In the genomic region with DNA sequence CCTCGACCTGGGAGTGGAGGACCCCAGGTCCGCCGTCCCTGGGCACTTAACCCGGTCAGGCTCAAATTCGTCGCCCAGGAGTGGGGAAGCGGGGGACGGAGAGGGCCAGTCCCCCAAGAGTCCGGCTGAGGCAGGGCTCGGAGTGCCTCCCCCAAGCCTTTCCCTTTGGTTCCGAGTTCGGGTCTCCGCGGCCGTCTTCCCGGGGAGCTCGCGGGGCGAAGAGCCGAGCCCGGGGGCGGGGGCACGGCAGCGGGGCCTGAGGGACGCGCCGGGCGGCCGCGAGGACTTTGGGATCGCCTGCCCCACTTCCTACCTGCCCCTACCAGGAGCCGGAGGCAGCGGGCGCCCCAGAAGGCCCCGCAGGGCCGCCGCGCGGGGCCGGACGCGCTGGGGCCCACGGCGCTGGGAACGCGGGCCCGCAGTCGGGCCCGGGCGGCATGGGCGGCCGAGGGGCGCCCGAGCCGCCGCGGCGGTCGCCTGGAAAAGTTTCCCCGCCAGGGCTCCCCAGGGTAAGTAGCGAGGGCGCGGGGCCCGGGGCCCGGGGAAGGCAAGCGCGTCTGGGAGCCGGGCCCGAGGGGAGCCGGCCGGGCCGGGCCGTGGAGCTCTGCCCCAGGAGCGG, we compare ENCODE assay signal across 8 cellular contexts. TPM values are rescaled to one million over a fixed set of nuclear protein-coding genes. Genes with fewer than 3 reads are reported as not detected.
DNase-seq lines count a peak whose midpoint lies in the region; ATAC-seq and TF ChIP-seq lines count a peak whose summit lies in the region.

No MANE protein-coding gene starts in this region.

- H3K27me3 Mint-ChIP-seq in natural killer cell treated with Interleukin-12 subunit alpha and Interleukin-12 subunit beta and Interleukin-15 and Interleukin-18, amount 100 ng/mL, for 72 hours: no peaks in the 10 kb centered on the region

- peak; percentile 36 for TF ChIP-seq POLR2A in erythroblast (IDR thresholded peaks at IDR 0.05; ENCODE audit: low read length)

- DNase-seq in Daoy (ENCODE audit: low read depth) (peak; percentile 45), erythroblast (lab: John Stamatoyannopoulos, UW) (peak; percentile 69 to 83), NK-92 (lab: John Stamatoyannopoulos, UW; ENCODE audit: unreplicated experiment) (no peak), NOMO-1 treated with DMSO at 0.1 percent for 48 hours (lab: John Stamatoyannopoulos, UW; ENCODE audit: unreplicated experiment) (no peak)
- DNase-seq in activated CD4-positive, alpha-beta T cell treated with anti-CD3 and anti-CD28 coated beads, Interleukin-2, amount 50 U/mL, for 1 hour: peak; percentile 34
- no peak for DNase-seq in natural killer cell treated with Interleukin-12 subunit alpha and Interleukin-12 subunit beta and Interleukin-15 and Interleukin-18, amount 100 ng/mL, for 72 hours (ENCODE audit: low spot score)
- no peak for DNase-seq in NK-92 treated with Interleukin-12 subunit alpha and Interleukin-12 subunit beta, amount 100 ng/mL, for 24 hours (lab: John Stamatoyannopoulos, UW)

- H3K4me3 Mint-ChIP-seq in natural killer cell treated with Interleukin-12 subunit alpha and Interleukin-12 subunit beta and Interleukin-15 and Interleukin-18, amount 100 ng/mL, for 72 hours: peak overlapping the region; percentile 96

- H3K4me1 Mint-ChIP-seq in natural killer cell treated with Interleukin-12 subunit alpha and Interleukin-12 subunit beta and Interleukin-15 and Interleukin-18, amount 100 ng/mL, for 72 hours (ENCODE audit: low read depth in 2 of 2): peaks cover 51 to 53% of the 10 kb centered on the region in 2 donors

- peak overlapping the region; percentile 99 to 100 for H3K27ac Mint-ChIP-seq in natural killer cell treated with Interleukin-12 subunit alpha and Interleukin-12 subunit beta and Interleukin-15 and Interleukin-18, amount 100 ng/mL, for 72 hours

- peaks cover 12% of the 10 kb centered on the region for H3K36me3 Mint-ChIP-seq in natural killer cell treated with Interleukin-12 subunit alpha and Interleukin-12 subunit beta and Interleukin-15 and Interleukin-18, amount 100 ng/mL, for 72 hours

- ATAC-seq in HG02763 (IDR thresholded peaks at IDR 0.05; ENCODE audit: unreplicated experiment): peak; percentile 10
- ATAC-seq in natural killer cell treated with Interleukin-12 subunit alpha and Interleukin-12 subunit beta and Interleukin-15 and Interleukin-18, amount 100 ng/mL, for 72 hours: peak; percentile 29 to 33

- H3K9me3 Mint-ChIP-seq in natural killer cell treated with Interleukin-12 subunit alpha and Interleukin-12 subunit beta and Interleukin-15 and Interleukin-18, amount 100 ng/mL, for 72 hours: no peaks in the 10 kb centered on the region

RNA-seq across cellular contexts. Expression of gene FURIN, which starts 2.8 kb away (rescaled TPM):
- total RNA-seq in Daoy (2014; rRNA removed; shearing (Covaris generic)): 48.8 and 51.5 TPM in 2 replicates
- 100 to 1,000 TPM; 528 to 679 TPM for total RNA-seq in natural killer cell treated with Interleukin-12 subunit alpha and Interleukin-12 subunit beta and Interleukin-15 and Interleukin-18, amount 100 ng/mL, for 72 hours

RNA-seq across cellular contexts. Expression of gene FES, which starts 13.1 kb away (rescaled TPM):
- 0.36 and 0.46 TPM in 2 replicates for total RNA-seq in Daoy (2014; rRNA removed; shearing (Covaris generic))
- total RNA-seq in natural killer cell treated with Interleukin-12 subunit alpha and Interleukin-12 subunit beta and Interleukin-15 and Interleukin-18, amount 100 ng/mL, for 72 hours: 100 to 1,000 TPM; 139 to 140 TPM

RNA-seq across cellular contexts. Expression of gene MAN2A2, which starts 31.9 kb away (rescaled TPM):
- total RNA-seq in Daoy (2014; rRNA removed; shearing (Covaris generic)): 2.1 and 8.2 TPM in 2 replicates
- total RNA-seq in natural killer cell treated with Interleukin-12 subunit alpha and Interleukin-12 subunit beta and Interleukin-15 and Interleukin-18, amount 100 ng/mL, for 72 hours: 100 to 1,000 TPM; 172 to 244 TPM

Comparison
In these comparisons a context has a peak if more than half of its experiments do, and no peak if none do; other contexts are left out.
1. DNase-seq: peak in Daoy (single experiment), activated CD4-positive, alpha-beta T cell treated with anti-CD3 and anti-CD28 coated beads, Interleukin-2, amount 50 U/mL, for 1 hour (single experiment) and erythroblast (2 of 2); none in natural killer cell treated with Interleukin-12 subunit alpha and Interleukin-12 subunit beta and Interleukin-15 and Interleukin-18, amount 100 ng/mL, for 72 hours (single experiment), NK-92 (single experiment), NK-92 treated with Interleukin-12 subunit alpha and Interleukin-12 subunit beta, amount 100 ng/mL, for 24 hours (single experiment) and NOMO-1 treated with DMSO at 0.1 percent for 48 hours (single experiment).
2. RNA of gene FURIN, which starts 2.8 kb away (total RNA-seq): 528 to 679 TPM in natural killer cell treated with Interleukin-12 subunit alpha and Interleukin-12 subunit beta and Interleukin-15 and Interleukin-18, amount 100 ng/mL, for 72 hours; 48.8 to 51.5 TPM in Daoy; every median in the first group is over 10 times any median in the second.
3. RNA of gene FES, which starts 13.1 kb away (total RNA-seq): 139 to 140 TPM in natural killer cell treated with Interleukin-12 subunit alpha and Interleukin-12 subunit beta and Interleukin-15 and Interleukin-18, amount 100 ng/mL, for 72 hours; 0.36 to 0.46 TPM in Daoy; every median in the first group is over 10 times any median in the second.
4. RNA of gene MAN2A2, which starts 31.9 kb away (total RNA-seq): 172 to 244 TPM in natural killer cell treated with Interleukin-12 subunit alpha and Interleukin-12 subunit beta and Interleukin-15 and Interleukin-18, amount 100 ng/mL, for 72 hours; 2.1 to 8.2 TPM in Daoy; every median in the first group is over 10 times any median in the second.